ENCODE assay signal across 10 cellular contexts in the genomic region with DNA sequence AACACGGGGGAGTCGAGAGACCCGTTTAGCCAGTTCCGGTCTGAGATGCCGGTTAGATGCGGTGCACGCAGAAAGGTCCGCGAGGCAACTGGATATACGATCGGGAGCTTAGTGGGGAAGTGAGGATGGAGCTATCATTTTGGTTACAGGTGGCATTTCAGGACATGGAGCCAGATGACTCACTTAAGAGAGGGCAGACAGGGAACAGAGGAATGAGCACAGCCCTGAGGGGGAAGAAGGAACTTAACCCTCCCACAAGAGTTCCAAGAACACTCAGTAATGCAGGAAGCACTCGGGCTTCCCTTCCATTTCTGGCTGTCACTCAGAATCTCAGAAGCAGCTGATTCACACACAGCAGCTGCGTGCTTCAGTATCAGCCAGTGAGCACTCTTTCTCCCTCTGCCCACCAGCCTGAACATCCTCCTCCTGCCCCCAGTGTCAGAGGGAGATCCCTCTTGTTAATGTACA. TPM values are rescaled to one million over a fixed set of nuclear protein-coding genes. Genes with fewer than 3 reads are reported as not detected.
DNase-seq lines count a peak whose midpoint lies in the region; ATAC-seq, FAIRE-seq and TF ChIP-seq lines count a peak whose summit lies in the region.
"Had no signal": no experiment of that assay in that cellular context is flagged by ENCODE, and none has a peak within 500 bp of the region (broad histone marks: within the 10 kb centered on the region; RNA-seq: fewer than 3 reads in every experiment).

No MANE protein-coding gene starts in this region.

- H3K27me3 ChIP-seq in kidney epithelial cell (ENCODE audit: control insufficient read depth, insufficient read depth, low read length): no peaks in the 10 kb centered on the region

- H3K4me3 ChIP-seq in cardiac fibroblast (replicated peaks in 1 of 2; ENCODE audit: low read depth in 2 of 2, low read length in 2 of 2) (no peak overlapping the region), kidney epithelial cell (ENCODE audit: low read depth, low read length) (no peak overlapping the region)

- ATAC-seq in HG03196 (IDR thresholded peaks at IDR 0.05; ENCODE audit: unreplicated experiment): no peak
- ATAC-seq in HG02973 (IDR thresholded peaks at IDR 0.05; ENCODE audit: unreplicated experiment): no peak

- no peak for TF ChIP-seq CTCF in cardiac fibroblast (IDR thresholded peaks at IDR 0.05; ENCODE audit: low read depth, low read length)
- no peak for TF ChIP-seq CTCF in kidney epithelial cell (IDR thresholded peaks at IDR 0.05; ENCODE audit: insufficient read depth, low read length, poor library complexity, severe bottlenecking)

- DNase-seq in AG08395 (ENCODE audit: low spot score): peak; percentile 67
- DNase-seq in HTR-8/SVneo (ENCODE audit: insufficient read length, low spot score): peak; percentile 48
- DNase-seq in cardiac fibroblast (ENCODE audit: low read depth in 2 of 2): peak; percentile 60 to 64
- DNase-seq in kidney epithelial cell (ENCODE audit: low read depth): peak; percentile 81
- no peak for DNase-seq in activated naive CD4-positive, alpha-beta T cell (lab: John Stamatoyannopoulos, UW)
- DNase-seq in activated CD8-positive, alpha-beta memory T cell treated with anti-CD3 and anti-CD28 coated beads for 24 hours: no peak
- DNase-seq: CD4-positive, alpha-beta T cell; NCI-H2029 had no signal

- no peak for FAIRE-seq in HTR-8/SVneo (lab: Jason Lieb, UNC)

- H3K36me3 ChIP-seq in kidney epithelial cell (ENCODE audit: control insufficient read depth, insufficient read depth, low read length): no peaks in the 10 kb centered on the region

RNA-seq across cellular contexts. Expression of a gene that starts 34.9 kb away (rescaled TPM):
- 1.7 and 2.3 TPM in 2 replicates for total RNA-seq in kidney epithelial cell

Comparison
In these comparisons a context has a peak if more than half of its experiments do, and no peak if none do; other contexts are left out.
1. DNase-seq: peak in AG08395 (single experiment), HTR-8/SVneo (single experiment), cardiac fibroblast (2 of 2) and kidney epithelial cell (single experiment); none in activated naive CD4-positive, alpha-beta T cell (0 of 4) and activated CD8-positive, alpha-beta memory T cell treated with anti-CD3 and anti-CD28 coated beads for 24 hours (single experiment).